10 cellular contexts compared by ENCODE assay signal in genomic region chr11:57640068-57640800, GRCh38. TPM values are rescaled to one million over a fixed set of nuclear protein-coding genes. Genes with fewer than 3 reads are reported as not detected.
DNase-seq lines count a peak whose midpoint lies in the region; TF ChIP-seq lines count a peak whose summit lies in the region.
"Had no signal": no experiment of that assay in that cellular context is flagged by ENCODE, and none has a peak within 500 bp of the region (broad histone marks: within the 10 kb centered on the region; RNA-seq: fewer than 3 reads in every experiment).

No MANE protein-coding gene starts in this region.

- H3K27me3 ChIP-seq in HUES48 (ENCODE audit: control insufficient read depth, insufficient read depth, low read length): no peaks in the 10 kb centered on the region
- H3K27me3 ChIP-seq in iPS-18a (ENCODE audit: control insufficient read depth, insufficient read depth, low read length): no peaks in the 10 kb centered on the region
- no peaks in the 10 kb centered on the region for H3K27me3 ChIP-seq in smooth muscle cell (ENCODE audit: low read depth)

- H3K4me2 ChIP-seq in smooth muscle cell: peak overlapping the region; percentile 98

- H3K9ac ChIP-seq in HUES48 (ENCODE audit: low read depth, low read length): peak overlapping the region; percentile 75
- peak overlapping the region; percentile 90 for H3K9ac ChIP-seq in iPS-18a (ENCODE audit: low read length)
- no peak overlapping the region for H3K9ac ChIP-seq in smooth muscle cell (ENCODE audit: low read depth)
- H3K9ac ChIP-seq: parathyroid adenoma had no signal

- no peak overlapping the region for H3K27ac Mint-ChIP-seq in activated naive CD8-positive, alpha-beta T cell treated with anti-CD3 and anti-CD28 coated beads for 36 hours

- peak overlapping the region; percentile 99 for H3K27ac ChIP-seq in HUES48 (ENCODE audit: low read depth, low read length)
- peak overlapping the region; percentile 95 for H3K27ac ChIP-seq in iPS-18a (ENCODE audit: low read length)
- peak overlapping the region; percentile 31 for H3K27ac ChIP-seq in smooth muscle cell (ENCODE audit: low read depth)
- H3K27ac ChIP-seq: parathyroid adenoma had no signal

- H4K20me1 ChIP-seq in smooth muscle cell (ENCODE audit: low read depth): peaks cover 62% of the 10 kb centered on the region

- DNase-seq in activated naive CD8-positive, alpha-beta T cell treated with anti-CD3 and anti-CD28 coated beads for 36 hours: no peak
- DNase-seq in smooth muscle cell (lab: John Stamatoyannopoulos, UW; ENCODE audit: unreplicated experiment) (no peak), SW 1271 (lab: John Stamatoyannopoulos, UW) (no peak), occipital lobe (lab: John Stamatoyannopoulos, UW) (no peak), HCEC 1CT (no peak)
- DNase-seq: NCI-H2029 treated with DMSO at 0.1 percent for 48 hours, T-helper 9 cell had no signal

- peaks cover 13% of the 10 kb centered on the region for H3F3A ChIP-seq in smooth muscle cell (ENCODE audit: low read depth)

- no peak overlapping the region for H2AFZ ChIP-seq in smooth muscle cell (ENCODE audit: low read depth)
- H2AFZ ChIP-seq: parathyroid adenoma had no signal

- H3K4me1 Mint-ChIP-seq in activated naive CD8-positive, alpha-beta T cell treated with anti-CD3 and anti-CD28 coated beads for 36 hours: peaks cover 16% of the 10 kb centered on the region

- H3K4me3 ChIP-seq in HUES48 (ENCODE audit: low read depth, low read length): peak overlapping the region; percentile 100
- H3K4me3 ChIP-seq in iPS-18a (ENCODE audit: low read length): peak overlapping the region; percentile 95
- peak overlapping the region; percentile 100 for H3K4me3 ChIP-seq in smooth muscle cell

- H3K79me2 ChIP-seq in smooth muscle cell (ENCODE audit: low read depth): peaks cover 24% of the 10 kb centered on the region
- H3K79me2 ChIP-seq: parathyroid adenoma had no signal

- TF ChIP-seq CTCF in smooth muscle cell (IDR thresholded peaks at IDR 0.05; ENCODE audit: borderline replicate concordance, insufficient read depth, poor library complexity, severe bottlenecking): no peak

- H3K36me3 Mint-ChIP-seq in activated naive CD8-positive, alpha-beta T cell treated with anti-CD3 and anti-CD28 coated beads for 36 hours: no peaks in the 10 kb centered on the region

- peak overlapping the region; percentile 14 for H3K4me3 Mint-ChIP-seq in activated naive CD8-positive, alpha-beta T cell treated with anti-CD3 and anti-CD28 coated beads for 36 hours

- H3K36me3 ChIP-seq in HUES48 (ENCODE audit: control insufficient read depth, insufficient read depth, low read length) (peaks cover 41% of the 10 kb centered on the region), iPS-18a (ENCODE audit: control insufficient read depth, low read depth, low read length) (peaks cover 19% of the 10 kb centered on the region), smooth muscle cell (ENCODE audit: low read depth) (no peaks in the 10 kb centered on the region)

- 18% methylated on average over 9 of the region's 9 CpGs for WGBS in smooth muscle cell (ENCODE audit: low lambda C conversion rate)

- H3K9me3 ChIP-seq in HUES48 (ENCODE audit: control insufficient read depth, insufficient read depth, low read length) (no peaks in the 10 kb centered on the region), iPS-18a (ENCODE audit: control insufficient read depth, low read depth, low read length) (no peaks in the 10 kb centered on the region), smooth muscle cell (replicated peaks; ENCODE audit: low read depth) (no peaks in the 10 kb centered on the region)

- peaks cover 47% of the 10 kb centered on the region for H3K27me3 Mint-ChIP-seq in activated naive CD8-positive, alpha-beta T cell treated with anti-CD3 and anti-CD28 coated beads for 36 hours

- no peaks in the 10 kb centered on the region for H3K9me3 Mint-ChIP-seq in activated naive CD8-positive, alpha-beta T cell treated with anti-CD3 and anti-CD28 coated beads for 36 hours

- H3K4me1 ChIP-seq in HUES48 (ENCODE audit: control insufficient read depth, insufficient read depth, low read length) (peaks cover 50% of the 10 kb centered on the region), iPS-18a (ENCODE audit: control insufficient read depth, low read depth, low read length) (peaks cover 36% of the 10 kb centered on the region), smooth muscle cell (ENCODE audit: low read depth) (peaks cover 33% of the 10 kb centered on the region)
- H3K4me1 ChIP-seq: parathyroid adenoma had no signal

RNA-seq across cellular contexts. Expression of gene YPEL4, which starts 9.5 kb away (rescaled TPM):
- total RNA-seq in activated naive CD8-positive, alpha-beta T cell treated with anti-CD3 and anti-CD28 coated beads for 36 hours: under 1 TPM; 0.38 to 0.56 TPM
- total RNA-seq in smooth muscle cell (0.18 and 2.5 TPM in 2 replicates), occipital lobe (3.6 TPM)
- 2.0 and 2.9 TPM in 2 replicates for polyA plus RNA-seq in smooth muscle cell

RNA-seq across cellular contexts. Expression of gene CLP1, which starts 17.3 kb away (rescaled TPM):
- total RNA-seq in activated naive CD8-positive, alpha-beta T cell treated with anti-CD3 and anti-CD28 coated beads for 36 hours: 10 to 100 TPM; 22.0 to 22.2 TPM
- total RNA-seq in smooth muscle cell: 18.3 and 23.0 TPM in 2 replicates
- polyA plus RNA-seq in smooth muscle cell: 18.0 and 19.7 TPM in 2 replicates
- 15.1 TPM for total RNA-seq in occipital lobe

RNA-seq across cellular contexts. Expression of gene ZDHHC5, which starts 27.7 kb away (rescaled TPM):
- 10 to 100 TPM; 74.0 to 78.6 TPM for total RNA-seq in activated naive CD8-positive, alpha-beta T cell treated with anti-CD3 and anti-CD28 coated beads for 36 hours
- total RNA-seq in smooth muscle cell (37.2 and 38.0 TPM in 2 replicates), occipital lobe (18.6 TPM)
- 33.2 and 34.5 TPM in 2 replicates for polyA plus RNA-seq in smooth muscle cell

RNA-seq across cellular contexts. Expression of gene SERPING1, which starts 42.7 kb away (rescaled TPM):
- under 1 TPM; 0.41 to 0.68 TPM for total RNA-seq in activated naive CD8-positive, alpha-beta T cell treated with anti-CD3 and anti-CD28 coated beads for 36 hours
- total RNA-seq in smooth muscle cell (31.0 and 47.8 TPM in 2 replicates), occipital lobe (9.0 TPM)
- 80.3 and 95.8 TPM in 2 replicates for polyA plus RNA-seq in smooth muscle cell

Comparison
In these comparisons a context has a peak if more than half of its experiments do, and no peak if none do; other contexts are left out.
1. H3K27ac ChIP-seq: peak in every context shown above with its lines; median percentile 99 in HUES48; 95 in iPS-18a; 31 in smooth muscle cell.